16 cellular contexts compared by ENCODE assay signal in the genomic region with DNA sequence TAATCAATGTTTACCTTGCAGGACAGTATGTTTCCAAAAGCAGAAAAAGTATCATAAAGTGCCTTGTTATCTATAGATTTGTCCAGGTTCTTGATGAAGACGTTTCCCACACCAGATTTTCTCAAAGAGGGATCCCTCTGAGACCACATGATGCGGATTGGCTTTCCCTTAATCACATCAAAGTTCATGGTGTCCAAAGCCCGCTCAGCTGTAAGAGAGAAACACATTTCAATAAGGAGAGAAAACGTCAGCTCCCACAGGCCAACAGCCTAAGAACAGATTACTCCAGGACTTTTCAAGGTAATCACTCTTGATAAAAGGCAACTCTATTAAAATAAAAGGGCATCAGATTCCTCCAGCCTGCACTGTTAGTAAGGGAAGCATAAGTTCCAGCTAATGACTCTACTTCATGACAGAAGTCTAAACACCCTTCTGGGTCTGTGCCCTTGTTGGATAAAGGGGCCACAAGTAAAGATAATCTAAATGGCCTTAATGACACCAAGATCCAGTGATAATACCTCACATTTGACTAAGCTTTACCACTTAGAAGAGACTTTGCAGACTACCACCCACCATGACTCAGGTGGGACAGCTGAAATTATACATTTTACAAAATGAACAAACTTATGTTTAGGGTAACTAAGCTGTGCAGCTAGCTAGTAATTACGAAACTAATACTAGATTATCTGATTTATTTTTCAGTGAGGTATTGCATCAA. TPM values are rescaled to one million over a fixed set of nuclear protein-coding genes. Genes with fewer than 3 reads are reported as not detected.
DNase-seq lines count a peak whose midpoint lies in the region; ATAC-seq and TF ChIP-seq lines count a peak whose summit lies in the region.
"Had no signal": no experiment of that assay in that cellular context is flagged by ENCODE, and none has a peak within 500 bp of the region (broad histone marks: within the 10 kb centered on the region; RNA-seq: fewer than 3 reads in every experiment).

No MANE protein-coding gene starts in this region.

- no peak overlapping the region for H3K4ac ChIP-seq in trophoblast cell (ENCODE audit: low read depth, low read length)

- no peaks in the 10 kb centered on the region for H3K27me3 Mint-ChIP-seq in activated naive CD8-positive, alpha-beta T cell
- H3K27me3 Mint-ChIP-seq in naive thymus-derived CD4-positive, alpha-beta T cell: no peaks in the 10 kb centered on the region
- H3K27me3 Mint-ChIP-seq: dendritic cell treated with granulocyte-macrophage colony-stimulating factor and Interleukin-4, amounts not matched to agents 40 ng/mL and 50 ng/mL, for 4 days had no signal

- peaks cover 29% of the 10 kb centered on the region for H3K79me2 ChIP-seq in trophoblast cell (ENCODE audit: control insufficient read depth, insufficient read depth, low read length, poor library complexity)

- H3K23ac ChIP-seq in trophoblast cell (ENCODE audit: low read length): no peak overlapping the region

- no peak overlapping the region for H3K4me2 ChIP-seq in trophoblast cell (ENCODE audit: low read length)

- H2BK12ac ChIP-seq in trophoblast cell (ENCODE audit: low read length): no peak overlapping the region

- intact Hi-C loops in naive thymus-derived CD4-positive, alpha-beta T cell (cut with micrococcal nuclease): loop anchor here (10.0 kb wide), 2 partner anchors 378 to 1122 kb away; a partner anchor contains a TSS

- H3K4me3 Mint-ChIP-seq in activated naive CD8-positive, alpha-beta T cell: peak overlapping the region; percentile 96
- H3K4me3 Mint-ChIP-seq in naive thymus-derived CD4-positive, alpha-beta T cell: peak overlapping the region in 6 of 10 donors; percentile 20 to 98 (median 87)

- H3K4me1 ChIP-seq in naive thymus-derived CD4-positive, alpha-beta T cell (ENCODE audit: control insufficient read depth in 2 of 2, insufficient read depth in 2 of 2, low read length in 2 of 2): peaks cover 18 to 26% of the 10 kb centered on the region in 2 donors
- H3K4me1 ChIP-seq in trophoblast cell (ENCODE audit: control insufficient read depth in 1 of 2, insufficient read depth in 2 of 2, low read length in 2 of 2): peaks cover 4 to 16% of the 10 kb centered on the region in 2 experiments

- no peak overlapping the region for H4K8ac ChIP-seq in trophoblast cell (ENCODE audit: low read depth, low read length)

- peak overlapping the region; percentile 67; the same call in 1 of the 2 replicates for H3K4me3 ChIP-seq in GM12864 (ENCODE audit: low read depth, low read length)
- no peak overlapping the region for H3K4me3 ChIP-seq in naive thymus-derived CD4-positive, alpha-beta T cell (ENCODE audit: low read length)
- no peak overlapping the region for H3K4me3 ChIP-seq in trophoblast cell (ENCODE audit: low read depth, low read length)

- CTCF ChIA-PET in naive thymus-derived CD4-positive, alpha-beta T cell (lab: Charles Lee): interaction anchor here (0.7 kb wide), 1 partner anchor 267 kb away, joined by 3 read pairs; no protein-coding TSS in a partner anchor

- no peak overlapping the region for H2AK5ac ChIP-seq in trophoblast cell (ENCODE audit: low read length)

- H3K36me3 ChIP-seq in naive thymus-derived CD4-positive, alpha-beta T cell (ENCODE audit: control insufficient read depth in 2 of 3, insufficient read depth in 3 of 3, low read length in 3 of 3): peaks cover 19 to 58% (median 20%) of the 10 kb centered on the region in 3 experiments
- H3K36me3 ChIP-seq in trophoblast cell (ENCODE audit: control insufficient read depth in 1 of 2, insufficient read depth in 2 of 2, low read length in 2 of 2): peaks cover 21 to 49% of the 10 kb centered on the region in 2 experiments

- no peak overlapping the region for H3K18ac ChIP-seq in trophoblast cell (ENCODE audit: low read length)

- ATAC-seq in activated CD4-positive, CD25-positive, alpha-beta regulatory T cell treated with anti-CD3 and anti-CD28 coated beads, Interleukin-2, amount 50 U/mL, for 24 hours: peak; percentile 76 to 83
- ATAC-seq in naive thymus-derived CD4-positive, alpha-beta T cell: no peak

- H4K12ac ChIP-seq in trophoblast cell (ENCODE audit: low read depth, low read length): no peak overlapping the region

- no peaks in the 10 kb centered on the region for H3K9me3 Mint-ChIP-seq in activated naive CD8-positive, alpha-beta T cell (ENCODE audit: low read depth)
- H3K9me3 Mint-ChIP-seq in naive thymus-derived CD4-positive, alpha-beta T cell: peaks cover 0 to 2% (median 0%) of the 10 kb centered on the region in 11 donors
- H3K9me3 Mint-ChIP-seq: dendritic cell treated with granulocyte-macrophage colony-stimulating factor and Interleukin-4, amounts not matched to agents 40 ng/mL and 50 ng/mL, for 4 days had no signal

- H3K27ac ChIP-seq in naive thymus-derived CD4-positive, alpha-beta T cell (ENCODE audit: low read depth, low read length): no peak overlapping the region
- no peak overlapping the region for H3K27ac ChIP-seq in trophoblast cell (ENCODE audit: low read depth, low read length)
- H3K27ac ChIP-seq: parathyroid adenoma, VCaP had no signal

- peak overlapping the region; percentile 75 for H3K27ac Mint-ChIP-seq in activated naive CD8-positive, alpha-beta T cell
- peak overlapping the region in 6 of 9 donors; percentile 18 to 93 (median 66) for H3K27ac Mint-ChIP-seq in naive thymus-derived CD4-positive, alpha-beta T cell
- H3K27ac Mint-ChIP-seq: dendritic cell treated with granulocyte-macrophage colony-stimulating factor and Interleukin-4, amounts not matched to agents 40 ng/mL and 50 ng/mL, for 4 days had no signal

- TF ChIP-seq CTCF in GM12864 (IDR thresholded peaks at IDR 0.05; ENCODE audit: low read depth, low read length, missing control alignments): no peak

- no peak for DNase-seq in activated CD4-positive, CD25-positive, alpha-beta regulatory T cell (lab: John Stamatoyannopoulos, UW)
- DNase-seq in GM12864 (ENCODE audit: low read depth) (no peak), UCSD-AML1 (lab: John Stamatoyannopoulos, UW; ENCODE audit: unreplicated experiment) (no peak), trophoblast cell (no peak), HCEC 1CT (no peak)
- no peak for DNase-seq in naive thymus-derived CD4-positive, alpha-beta T cell
- DNase-seq: 8988T, MV-4-11, NCI-H510A, SHP77, substantia nigra had no signal

- peaks cover 24% of the 10 kb centered on the region for H3K36me3 Mint-ChIP-seq in activated naive CD8-positive, alpha-beta T cell
- H3K36me3 Mint-ChIP-seq in naive thymus-derived CD4-positive, alpha-beta T cell: peaks cover 6 to 47% (median 32%) of the 10 kb centered on the region in 5 donors

- no peak overlapping the region for H2BK120ac ChIP-seq in trophoblast cell (ENCODE audit: insufficient read depth, low read length, poor library complexity)

- POLR2A ChIA-PET in naive thymus-derived CD4-positive, alpha-beta T cell (lab: Charles Lee): interaction anchor here (0.7 to 1.3 kb wide), 2 partner anchors 15 to 480 kb away, joined by 3 to 5 read pairs; no protein-coding TSS in a partner anchor

- H3K27me3 ChIP-seq in naive thymus-derived CD4-positive, alpha-beta T cell (ENCODE audit: control insufficient read depth in 2 of 2, insufficient read depth in 2 of 2, low read length in 2 of 2): no peaks in the 10 kb centered on the region
- H3K27me3 ChIP-seq in trophoblast cell (ENCODE audit: insufficient read depth, low read length): no peaks in the 10 kb centered on the region

- no peak overlapping the region for H2BK5ac ChIP-seq in trophoblast cell (ENCODE audit: low read depth, low read length, poor library complexity)

- whole genome bisulfite sequencing in trophoblast cell (ENCODE audit: extremely low coverage, insufficient coverage, insufficient read length): no CpG with 5 or more reads among the region's 5 CpGs

- no peak overlapping the region for H2AFZ ChIP-seq in trophoblast cell (ENCODE audit: insufficient read depth, low read length, poor library complexity)
- H2AFZ ChIP-seq: parathyroid adenoma had no signal

- H3K9me3 ChIP-seq in naive thymus-derived CD4-positive, alpha-beta T cell (ENCODE audit: control insufficient read depth in 2 of 3, low read length in 3 of 3): no peaks in the 10 kb centered on the region
- no peaks in the 10 kb centered on the region for H3K9me3 ChIP-seq in trophoblast cell (ENCODE audit: insufficient read depth, low read depth, low read length)

- peaks cover 10% of the 10 kb centered on the region for H3K79me1 ChIP-seq in trophoblast cell (ENCODE audit: low read length)

- H3K9ac ChIP-seq in trophoblast cell (ENCODE audit: low read length): no peak overlapping the region
- H3K9ac ChIP-seq: parathyroid adenoma had no signal

- H3K14ac ChIP-seq in trophoblast cell (ENCODE audit: low read length): no peak overlapping the region

- H3K4me1 Mint-ChIP-seq in activated naive CD8-positive, alpha-beta T cell (ENCODE audit: low read depth): peaks cover 47% of the 10 kb centered on the region
- H3K4me1 Mint-ChIP-seq in naive thymus-derived CD4-positive, alpha-beta T cell: peaks cover 25 to 58% (median 50%) of the 10 kb centered on the region in 7 donors

- H4K91ac ChIP-seq in trophoblast cell (ENCODE audit: low read depth, low read length): no peak overlapping the region

RNA-seq across cellular contexts. Expression of a gene that starts 4.1 kb away (rescaled TPM):
- total RNA-seq in naive thymus-derived CD4-positive, alpha-beta T cell: 100 to 1,000 TPM; 194 to 344 (median 278) TPM
- polyA plus RNA-seq in naive thymus-derived CD4-positive, alpha-beta T cell: 10 to 100 TPM; 39.9 to 41.6 TPM
- polyA plus RNA-seq in trophoblast cell (2013): 159 and 165 TPM in 2 replicates
